10 cellular contexts compared by ENCODE assay signal in the genomic region with DNA sequence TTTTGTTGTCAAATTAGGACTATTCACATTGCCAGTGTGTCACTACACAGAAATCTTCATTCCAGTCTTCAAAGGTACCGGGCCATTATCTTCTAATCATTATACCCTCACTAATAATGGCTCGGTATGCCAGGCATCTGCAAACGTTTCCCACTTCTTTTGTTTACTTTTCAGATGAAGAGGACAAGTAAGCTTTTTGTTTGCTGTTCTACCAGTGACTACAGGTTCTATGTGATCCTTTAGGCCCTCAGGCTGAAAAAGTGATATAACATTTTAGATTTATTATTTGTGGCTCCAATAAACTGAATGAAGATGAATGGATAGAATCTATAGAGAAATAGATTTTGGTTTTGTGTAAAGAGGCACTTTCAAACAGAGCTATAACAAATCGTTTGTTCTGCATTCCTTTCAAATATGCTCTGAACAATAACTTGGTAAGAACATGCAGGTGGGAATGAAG.
DNase-seq lines count a peak whose midpoint lies in the region; ATAC-seq and TF ChIP-seq lines count a peak whose summit lies in the region.
"Had no signal": no experiment of that assay in that cellular context is flagged by ENCODE, and none has a peak within 500 bp of the region (broad histone marks: within the 10 kb centered on the region; RNA-seq: fewer than 3 reads in every experiment).

No MANE protein-coding gene starts in this region.

- ATAC-seq in GM19397 (IDR thresholded peaks at IDR 0.05; ENCODE audit: unreplicated experiment) (no peak), GM18520 (IDR thresholded peaks at IDR 0.05; ENCODE audit: unreplicated experiment) (no peak)
- ATAC-seq: stimulated activated naive B cell treated with anti-CD40 and anti-IgM and Interleukin-4, amounts not matched to agents 10 μg/mL and 1 μg/mL and 100 μg/mL, for 72 hours had no signal

- H3K9ac ChIP-seq in HUES48 (ENCODE audit: low read depth, low read length), result no peak overlapping the region

- H3K4me3 ChIP-seq in HUES48 (ENCODE audit: low read depth, low read length), result no peak overlapping the region
- H3K4me3 ChIP-seq in WERI-Rb-1 (ENCODE audit: low read depth, low read length), result no peak overlapping the region

- H3K27ac ChIP-seq in 22Rv1 (peak overlapping the region; percentile 55), HUES48 (ENCODE audit: low read depth, low read length) (peak overlapping the region; percentile 16), WERI-Rb-1 (peak overlapping the region; percentile 51)

- TF ChIP-seq CTCF in 22Rv1 (IDR thresholded peaks at IDR 0.05), result no peak
- no peak for TF ChIP-seq CTCF in WERI-Rb-1 (IDR thresholded peaks at IDR 0.05; ENCODE audit: low read depth, low read length)

- peaks cover 16% of the 10 kb centered on the region for H3K4me1 ChIP-seq in HUES48 (ENCODE audit: control insufficient read depth, insufficient read depth, low read length)

- H3K27me3 ChIP-seq in HUES48 (ENCODE audit: control insufficient read depth, insufficient read depth, low read length) (no peaks in the 10 kb centered on the region), WERI-Rb-1 (ENCODE audit: insufficient read depth, low read depth, severe bottlenecking) (no peaks in the 10 kb centered on the region)

- DNase-seq in WERI-Rb-1 (no peak), NCI-H2081 (lab: John Stamatoyannopoulos, UW) (no peak)
- DNase-seq: activated effector memory CD4-positive, alpha-beta T cell treated with anti-CD3 and anti-CD28 coated beads, Interleukin-2, amount 50 U/mL, for 16 hours; mammary epithelial cell; Right ventricle myocardium superior; stimulated activated naive B cell treated with anti-CD40 and anti-IgM and Interleukin-4, amounts not matched to agents 10 μg/mL and 1 μg/mL and 100 μg/mL, for 72 hours had no signal

- no peaks in the 10 kb centered on the region for H3K36me3 ChIP-seq in HUES48 (ENCODE audit: control insufficient read depth, insufficient read depth, low read length)
- H3K36me3 ChIP-seq in WERI-Rb-1, result no peaks in the 10 kb centered on the region

- H3K9me3 ChIP-seq in HUES48 (ENCODE audit: control insufficient read depth, insufficient read depth, low read length) (no peaks in the 10 kb centered on the region), WERI-Rb-1 (ENCODE audit: severe bottlenecking) (no peaks in the 10 kb centered on the region)
